1 cellular context compared by ENCODE assay signal in genomic region chr3:71703796-71704195, GRCh38.
TF ChIP-seq lines count a peak whose summit lies in the region.

No MANE protein-coding gene starts in this region.

TF ChIP-seq in WTC11, 78 proteins besides CTCF, POLR2A, EP300 and RAD21 (continued from another document):
- TF ChIP-seq PREB (CRISPR knock-in tag; IDR thresholded peaks at IDR 0.05; ENCODE audit: borderline replicate concordance), result no peak
TF ChIP-seq in WTC11: peak in this region for 0.
